1 cellular context compared by ENCODE assay signal in genomic region chr6:26571592-26572296, GRCh38.
TF ChIP-seq lines count a peak whose summit lies in the region.

No MANE protein-coding gene starts in this region.

TF ChIP-seq in K562, 482 proteins besides CTCF, POLR2A, EP300 and RAD21 (continued from another document and continues in another):
- TF ChIP-seq ZNF592 (IDR thresholded peaks at IDR 0.05) (peak; percentile 96), ZNF224 (CRISPR knock-in tag; IDR thresholded peaks at IDR 0.05) (0 out of 2 replicates have a peak, but pooled peaks have one; percentile 24), ESRRA (IDR thresholded peaks at IDR 0.05; ENCODE audit: borderline replicate concordance, low read depth) (peak; percentile 92; the same call in 1 of the 2 replicates), SUPT5H (IDR thresholded peaks at IDR 0.05) (no peak), KDM2B (CRISPR knock-in tag; IDR thresholded peaks at IDR 0.05) (0 out of 2 replicates have a peak, but pooled peaks have one; percentile 13), PBX2 (CRISPR knock-in tag; IDR thresholded peaks at IDR 0.05; ENCODE audit: low read depth) (no peak), PBX2 (tag; conservative IDR thresholded peaks at IDR 0.05; ENCODE audit: low read depth) (no peak; the same call in 1 of the 2 replicates), ERF (CRISPR knock-in tag; IDR thresholded peaks at IDR 0.05) (peak; percentile 27; the same call in 1 of the 2 replicates), ZNF384 (IDR thresholded peaks at IDR 0.05; ENCODE audit: low read depth, low read length) (peak; percentile 74; the same call in 1 of the 2 replicates), ZNF76 (CRISPR knock-in tag; IDR thresholded peaks at IDR 0.05; ENCODE audit: borderline replicate concordance) (no peak), ZNF311 (CRISPR knock-in tag; IDR thresholded peaks at IDR 0.05) (0 out of 2 replicates have a peak, but pooled peaks have one; percentile 15), MEF2D (tag; conservative IDR thresholded peaks at IDR 0.05; ENCODE audit: low read depth) (no peak), ARID1B (IDR thresholded peaks at IDR 0.05) (peak; percentile 91), EZH2 (IDR thresholded peaks at IDR 0.05; ENCODE audit: borderline replicate concordance, low read depth, low read length) (no peak), FOXM1 (IDR thresholded peaks at IDR 0.05; ENCODE audit: low read depth) (peak; percentile 22), FOXM1 (CRISPR knock-in tag; IDR thresholded peaks at IDR 0.05; ENCODE audit: low read depth) (0 out of 2 replicates have a peak, but pooled peaks have one; percentile 64), ZNF431 (CRISPR knock-in tag; IDR thresholded peaks at IDR 0.05) (no peak), NONO (IDR thresholded peaks at IDR 0.05; ENCODE audit: low read depth in 2 of 2, low read length in 1 of 2) (0 out of 4 replicates have a peak, but pooled peaks of 1 of the 2 experiments have one; percentile 55), KAT8 (IDR thresholded peaks at IDR 0.05; ENCODE audit: low read depth) (no peak), XRCC3 (IDR thresholded peaks at IDR 0.05) (no peak), MBD1 (CRISPR knock-in tag; IDR thresholded peaks at IDR 0.05) (no peak), NFE2 (IDR thresholded peaks at IDR 0.05; ENCODE audit: low read depth) (peak; percentile 81), ZBTB40 (IDR thresholded peaks at IDR 0.05) (peak; percentile 87), ZBTB40 (CRISPR knock-in tag; IDR thresholded peaks at IDR 0.05) (no peak), FOSL1 (tag; conservative IDR thresholded peaks at IDR 0.05) (peak; percentile 86), KLF13 (tag; IDR thresholded peaks at IDR 0.05; ENCODE audit: borderline replicate concordance, low read depth) (0 out of 2 replicates have a peak, but pooled peaks have one; percentile 22), ZBTB11 (CRISPR knock-in tag; IDR thresholded peaks at IDR 0.05) (no peak), CCNT2 (IDR thresholded peaks at IDR 0.05; ENCODE audit: borderline replicate concordance, extremely low read depth, insufficient read length, low read depth, low read length) (no peak), BDP1 (IDR thresholded peaks at IDR 0.05; ENCODE audit: insufficient read depth, insufficient read length) (peak; percentile 78), NR3C1 (CRISPR knock-in tag; IDR thresholded peaks at IDR 0.05) (no peak), ZNF518B (CRISPR knock-in tag; IDR thresholded peaks at IDR 0.05) (no peak)
